In the genomic region with DNA sequence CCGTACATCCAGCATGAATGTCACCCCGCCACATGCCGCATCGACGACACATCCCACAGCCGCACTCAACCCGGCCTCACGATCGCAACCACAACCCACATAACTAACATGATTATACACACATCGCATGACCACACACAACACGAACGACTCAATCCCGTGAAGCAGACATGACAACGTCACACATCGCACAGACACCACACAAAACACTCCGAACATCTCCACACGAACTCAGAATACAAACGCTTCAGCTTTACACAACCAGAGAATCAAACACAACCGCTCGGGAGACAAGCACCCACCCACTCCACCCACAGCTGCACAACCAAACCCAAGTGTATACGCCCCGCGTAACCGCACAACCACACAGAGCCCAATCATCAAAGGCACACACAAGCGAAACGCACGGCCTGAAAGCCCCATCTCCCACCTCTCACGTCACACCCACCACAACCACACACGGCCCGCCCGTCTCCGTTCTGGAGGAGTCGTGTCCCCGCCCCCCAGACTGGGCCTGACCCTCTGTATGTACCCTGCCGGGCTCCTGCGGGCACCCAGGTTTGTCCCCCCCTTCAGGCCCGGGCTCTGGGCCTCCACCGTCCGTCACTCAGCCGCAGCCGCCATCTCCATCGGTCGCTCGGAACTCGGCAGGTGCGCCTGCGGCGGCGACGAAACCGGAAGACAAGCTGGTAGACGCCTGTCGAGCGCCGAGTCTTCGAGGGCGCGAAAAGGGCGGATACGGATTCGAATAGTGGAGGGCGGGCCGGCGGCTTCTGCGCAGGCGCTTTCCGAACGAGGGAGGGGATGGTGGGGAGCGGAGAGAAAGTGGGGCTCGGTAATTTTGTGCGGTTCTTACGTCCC, we compare ENCODE assay signal across 8 cellular contexts. TPM values are rescaled to one million over a fixed set of nuclear protein-coding genes. Genes with fewer than 3 reads are reported as not detected.
DNase-seq lines count a peak whose midpoint lies in the region; TF ChIP-seq lines count a peak whose summit lies in the region.

A gene (minus strand): TSS at position 646 of the 861 bp plus-strand sequence. CDS start 3,028 bp downstream, outside the sequence.

- peaks cover 18 to 29% (median 27%) of the 10 kb centered on the region in 4 donors for H3K36me3 ChIP-seq in stomach

- H3K23me2 ChIP-seq in H9 (ENCODE audit: insufficient read length, low read depth, low read length, poor library complexity, severe bottlenecking) = peaks cover 18% of the 10 kb centered on the region

- H3K4me3 ChIP-seq in foreskin fibroblast (ENCODE audit: low read depth in 1 of 2, low read length in 2 of 2) = peak within 1 kb of the TSS; percentile 96 to 97
- H3K4me3 ChIP-seq in stomach = peak within 1 kb of the TSS; percentile 89 to 97 (median 93)

- H3K18ac ChIP-seq in H9 (ENCODE audit: insufficient read length, low read depth, low read length) = peak within 1 kb of the TSS; percentile 53

- H3K27ac ChIP-seq in H9 (ENCODE audit: insufficient read length, low read depth, low read length) = no peak within 1 kb of the TSS
- H3K27ac ChIP-seq in stomach = peak within 1 kb of the TSS; percentile 86 to 92 (median 89)

- DNase-seq in G401 (ENCODE audit: low spot score) = peak; percentile 95
- DNase-seq in H9 = peak; percentile 96
- peak; percentile 90 for DNase-seq in M059J (ENCODE audit: low read depth)
- peak; percentile 93 for DNase-seq in SIG-M5 treated with dmso at 0.1 percent for 504 hours (lab: John Stamatoyannopoulos, UW; ENCODE audit: unreplicated experiment)
- DNase-seq in activated gamma-delta T cell treated with anti-CD3 and anti-CD28 coated beads, Interleukin-2, amount 50 U/mL, for 16 hours (ENCODE audit: low read depth) = peak; percentile 91
- DNase-seq in foreskin fibroblast = peak; percentile 93 to 98
- peak; percentile 85 for DNase-seq in neural crest cell (ENCODE audit: low read depth, low spot score)
- peak; percentile 96 for DNase-seq in stomach

- no peak within 1 kb of the TSS for H3T11ph ChIP-seq in H9 (ENCODE audit: low read length)

- H3K27ac Mint-ChIP-seq in H9 (peak within 1 kb of the TSS; percentile 76 to 88 (median 84)), neural crest cell (ENCODE audit: unreplicated experiment) (peak within 1 kb of the TSS; percentile 87)

- peaks cover 5% of the 10 kb centered on the region; the same call in 1 of the 2 replicates for H3K79me2 ChIP-seq in H9 (ENCODE audit: insufficient read depth, low read length)

- no peak within 1 kb of the TSS for H2BK5ac ChIP-seq in H9 (ENCODE audit: insufficient read length, low read length)

- no peaks in the 10 kb centered on the region for H4K20me1 ChIP-seq in H9 (ENCODE audit: control insufficient read depth, insufficient read depth, insufficient read length)

- TF ChIP-seq POLR2A in stomach (IDR thresholded peaks at IDR 0.05) = no peak

- H3K4me3 Mint-ChIP-seq in H9 = peak within 1 kb of the TSS; percentile 88 to 95
- H3K4me3 Mint-ChIP-seq in neural crest cell = peak within 1 kb of the TSS; percentile 92

- no peak within 1 kb of the TSS for H4K8ac ChIP-seq in H9 (replicated peaks; ENCODE audit: insufficient read length, low read depth, low read length)

- no peak within 1 kb of the TSS for H2BK20ac ChIP-seq in H9 (ENCODE audit: low read depth, low read length, poor library complexity, severe bottlenecking)

- no peak within 1 kb of the TSS for H2BK15ac ChIP-seq in H9 (ENCODE audit: low read depth, low read length)

- no peak within 1 kb of the TSS for H4K91ac ChIP-seq in H9 (ENCODE audit: insufficient read length, low read depth, low read length)

- H3K27me3 Mint-ChIP-seq in H9 (ENCODE audit: low read depth) (peaks cover 3% of the 10 kb centered on the region; the same call in 1 of the 2 replicates), neural crest cell (ENCODE audit: low read depth) (no peaks in the 10 kb centered on the region)

- H3K4ac ChIP-seq in H9 (ENCODE audit: low read depth, low read length) = no peak within 1 kb of the TSS

- H3K9me3 ChIP-seq in H9 (ENCODE audit: control insufficient read depth, low read depth, low read length) (no peaks in the 10 kb centered on the region), stomach (no peaks in the 10 kb centered on the region)

- no peak for TF ChIP-seq EP300 in stomach (IDR thresholded peaks at IDR 0.05)

- H3K4me1 ChIP-seq in H9 (ENCODE audit: insufficient read depth, low read length) (peaks cover 3% of the 10 kb centered on the region; the same call in 1 of the 2 replicates), stomach (peaks cover 16 to 59% (median 43%) of the 10 kb centered on the region in 4 donors)

- no peak within 1 kb of the TSS for H3K23ac ChIP-seq in H9 (ENCODE audit: insufficient read length, low read depth, low read length)

- no peak within 1 kb of the TSS for H2BK120ac ChIP-seq in H9 (ENCODE audit: low read depth, low read length, poor library complexity, severe bottlenecking)

- H3K9ac ChIP-seq in H9 (ENCODE audit: extremely low read depth, insufficient read length, low read length) = peak within 1 kb of the TSS; percentile 84

- H2AK5ac ChIP-seq in H9 (ENCODE audit: insufficient read length, low read length) = no peak within 1 kb of the TSS

- TF ChIP-seq CTCF in H9 (conservative IDR thresholded peaks at IDR 0.05) (no peak), foreskin fibroblast (IDR thresholded peaks at IDR 0.05; ENCODE audit: low read depth, low read length) (no peak), neural crest cell (conservative IDR thresholded peaks at IDR 0.05) (no peak), stomach (IDR thresholded peaks at IDR 0.05) (no peak)

- no peak within 1 kb of the TSS for H2BK12ac ChIP-seq in H9 (ENCODE audit: insufficient read length, low read depth, low read length)

- no peak within 1 kb of the TSS for H3K56ac ChIP-seq in H9 (ENCODE audit: insufficient read length, low read depth, low read length)

- no peaks in the 10 kb centered on the region; a peak in 1 of 5 replicates for H3K9me3 Mint-ChIP-seq in H9
- H3K9me3 Mint-ChIP-seq in neural crest cell = no peaks in the 10 kb centered on the region

- H3K36me3 Mint-ChIP-seq in H9 (ENCODE audit: insufficient read depth in 1 of 3, low read depth in 3 of 3) = peaks cover 0 to 21% (median 19%) of the 10 kb centered on the region in 3 experiments; a peak in 5 of 7 replicates
- H3K36me3 Mint-ChIP-seq in neural crest cell (ENCODE audit: low read depth) = no peaks in the 10 kb centered on the region

- H2AFZ ChIP-seq in H9 (ENCODE audit: low read length) = peak within 1 kb of the TSS; percentile 88

- intact Hi-C loops in stomach (cut with DNase I; ENCODE audit: low total_unique reads) = no loop called here

- H4K5ac ChIP-seq in H9 (ENCODE audit: insufficient read length, low read depth, low read length) = peak within 1 kb of the TSS; percentile 39

- in situ Hi-C loops in G401 (cut with HindIII; ENCODE audit: low sequenced_read_pairs) = no loop called here

- peak within 1 kb of the TSS; percentile 98 for H3K4me2 ChIP-seq in H9 (ENCODE audit: insufficient read depth, insufficient read length, low read length)

- peaks cover 20% of the 10 kb centered on the region in 2 experiments for H3K4me1 Mint-ChIP-seq in H9
- peaks cover 22% of the 10 kb centered on the region for H3K4me1 Mint-ChIP-seq in neural crest cell

- peak within 1 kb of the TSS; percentile 21 for H3K14ac ChIP-seq in H9 (ENCODE audit: insufficient read depth, low read length)

- no CpG with 5 or more reads among the region's 72 CpGs for WGBS in H9 (ENCODE audit: extremely low coverage, insufficient read length, low lambda C conversion rate)
- WGBS in stomach, 5 donors = 0 to 1% (median 0%) methylated on average over 59 to 72 of the region's 72 CpGs

- peaks cover 8% of the 10 kb centered on the region for H3K79me1 ChIP-seq in H9 (ENCODE audit: insufficient read depth, low read depth, low read length, poor library complexity, severe bottlenecking)

- H3K27me3 ChIP-seq in H9 (ENCODE audit: insufficient read depth, low read length) = no peaks in the 10 kb centered on the region; the same call in 1 of the 2 replicates
- H3K27me3 ChIP-seq in stomach = no peaks in the 10 kb centered on the region

RNA-seq across cellular contexts. Expression of the gene that starts here (rescaled TPM):
- total RNA-seq in G401 (2014; rRNA removed; shearing (Covaris generic)) = 21.7 and 23.3 TPM in 2 replicates
- total RNA-seq in H9 (2021) = 16.0 and 18.8 TPM in 2 replicates
- total RNA-seq in M059J (2014; rRNA removed; shearing (Covaris generic)) = 11.3 and 17.4 TPM in 2 replicates
- total RNA-seq in neural crest cell = 29.6 and 29.7 TPM in 2 replicates
- 100 to 1,000 TPM in 1 of 5 donors, 10 to 100 TPM in 3, 1 to 10 TPM in 1; 4.3 to 127 (median 26.6) TPM for total RNA-seq in stomach
- 1 to 10 TPM; 5.9 to 8.5 (median 7.9) TPM for polyA plus RNA-seq in stomach
